ENCODE assay signal across 16 cellular contexts in genomic region chr18:46402945-46403344, GRCh38.
"Had no signal": no experiment of that assay in that cellular context is flagged by ENCODE, and none has a peak within 500 bp of the region (broad histone marks: within the 10 kb centered on the region; RNA-seq: fewer than 3 reads in every experiment).

No MANE protein-coding gene starts in this region.

- H2AFZ ChIP-seq: neural progenitor cell had no signal

- H3K36me3 Mint-ChIP-seq: naive thymus-derived CD4-positive, alpha-beta T cell had no signal

- H3K4me2 ChIP-seq: neural progenitor cell had no signal

- H3K27me3 ChIP-seq: esophagus squamous epithelium, gastroesophageal sphincter, neural progenitor cell, ovary had no signal

- H3K9me3 ChIP-seq: esophagus squamous epithelium, gastroesophageal sphincter, ovary had no signal

- FAIRE-seq: colon, small intestine had no signal

- H3K9ac ChIP-seq: neural progenitor cell had no signal

- H3K36me3 ChIP-seq: esophagus squamous epithelium, gastroesophageal sphincter, neural progenitor cell, ovary had no signal

- DNase-seq: effector memory CD8-positive, alpha-beta T cell; esophagus squamous epithelium; glutamatergic neuron; naive thymus-derived CD4-positive, alpha-beta T cell; nucleus accumbens; ovary; right cardiac atrium; small intestine; stimulated activated CD4-positive, alpha-beta T cell treated with anti-CD3 and anti-CD28 coated beads, Interleukin-2, amount 100 ng/mL, for 48 hours; stimulated activated naive CD4-positive, alpha-beta T cell treated with Interleukin-2 at 50 U/mL for 16 hours; trophoblast cell had no signal

- H3K27ac ChIP-seq: epithelial cell of prostate, esophagus squamous epithelium, gastroesophageal sphincter, neural progenitor cell, ovary had no signal

- H3K9me3 Mint-ChIP-seq: dendritic cell treated with granulocyte-macrophage colony-stimulating factor and Interleukin-4, amounts not matched to agents 40 ng/mL and 50 ng/mL, for 4 days; neural progenitor cell had no signal

- H3K27ac Mint-ChIP-seq: dendritic cell treated with granulocyte-macrophage colony-stimulating factor and Interleukin-4, amounts not matched to agents 40 ng/mL and 50 ng/mL, for 4 days; effector memory CD8-positive, alpha-beta T cell; naive thymus-derived CD4-positive, alpha-beta T cell; neural progenitor cell had no signal

- H3K4me1 ChIP-seq: neural progenitor cell had no signal

- H3K4me3 Mint-ChIP-seq: dendritic cell treated with granulocyte-macrophage colony-stimulating factor and Interleukin-4, amounts not matched to agents 40 ng/mL and 50 ng/mL, for 4 days; effector memory CD8-positive, alpha-beta T cell; naive thymus-derived CD4-positive, alpha-beta T cell; neural progenitor cell had no signal

- H3K4me3 ChIP-seq: esophagus squamous epithelium, gastroesophageal sphincter, neural progenitor cell, ovary had no signal
